8 cellular contexts compared by ENCODE assay signal in genomic region chr11:67994387-67994786, GRCh38. TPM values are rescaled to one million over a fixed set of nuclear protein-coding genes. Genes with fewer than 3 reads are reported as not detected.
DNase-seq lines count a peak whose midpoint lies in the region; ATAC-seq and TF ChIP-seq lines count a peak whose summit lies in the region.
"Not testable (repeated sequence)": the region's sequence is repeated elsewhere in the genome, so short reads cannot be mapped to it uniquely, and the experiment has no call there.
"Had no signal": no experiment of that assay in that cellular context is flagged by ENCODE, and none has a peak within 500 bp of the region (broad histone marks: within the 10 kb centered on the region; RNA-seq: fewer than 3 reads in every experiment).

No MANE protein-coding gene starts in this region.

- H3K36me3 Mint-ChIP-seq in activated T-cell treated with anti-CD3 and anti-CD28 coated beads, Interleukin-2, amount 50 U/mL, for 24 hours (ENCODE audit: low read depth), result not testable (repeated sequence)
- peaks cover 30% of the 10 kb centered on the region for H3K36me3 Mint-ChIP-seq in memory B cell

- H3F3A ChIP-seq in MM.1S (ENCODE audit: insufficient read depth, low read length), result peaks cover 42% of the 10 kb centered on the region

- TF ChIP-seq EP300 in sigmoid colon (IDR thresholded peaks at IDR 0.05), result not testable (repeated sequence)

- 91 to 95% methylated on average over 5 of the region's 5 CpGs for WGBS in sigmoid colon, 2 donors

- TF ChIP-seq POLR2A in sigmoid colon (IDR thresholded peaks at IDR 0.05), result not testable (repeated sequence)

- peaks cover 38 to 75% (median 57%) of the 10 kb centered on the region in 11 experiments for H3K36me3 ChIP-seq in BLaER1 treated with 17β-estradiol and CSF1 and Interleukin-3, amounts not matched to agents 10 nM and 100 nM
- not testable (repeated sequence) for H3K36me3 ChIP-seq in MM.1S (replicated peaks; ENCODE audit: insufficient read depth, low read length); sigmoid colon
- peaks cover 20% of the 10 kb centered on the region for H3K36me3 ChIP-seq in OCI-LY7 (ENCODE audit: insufficient read depth, low read length)

- POLR2A ChIA-PET in OCI-LY7 (lab: Charles Lee), result not testable (repeated sequence)

- H3K4me2 ChIP-seq in BLaER1 treated with 17β-estradiol and CSF1 and Interleukin-3, amounts not matched to agents 10 nM and 100 nM, result peak overlapping the region in 6 of 11 experiments; percentile 7 to 47 (median 22); a peak in 7 of 22 replicates
- peak overlapping the region; percentile 34; the same call in 1 of the 2 replicates for H3K4me2 ChIP-seq in MM.1S (ENCODE audit: low read depth, low read length)
- peak overlapping the region; percentile 58 for H3K4me2 ChIP-seq in OCI-LY7 (ENCODE audit: low read length)

- not testable (repeated sequence) for H3K9ac ChIP-seq in BLaER1 treated with 17β-estradiol and CSF1 and Interleukin-3, amounts not matched to agents 10 nM and 100 nM
- H3K9ac ChIP-seq in MM.1S (ENCODE audit: low read length), result peak overlapping the region; percentile 58

- not testable (repeated sequence) for ATAC-seq in memory B cell (ENCODE audit: low read depth)

- DNase-seq in MM.1S, result peak; percentile 45
- DNase-seq in OCI-LY7 (ENCODE audit: low spot score); memory B cell (ENCODE audit: low spot score in 2 of 2): not testable (repeated sequence)
- peak; percentile 27 for DNase-seq in activated T-cell treated with anti-CD3 and anti-CD28 coated beads, Interleukin-2, amount 50 U/mL, for 24 hours
- peak; percentile 38 for DNase-seq in sigmoid colon

- H3K4me1 ChIP-seq in BLaER1 treated with 17β-estradiol and CSF1 and Interleukin-3, amounts not matched to agents 10 nM and 100 nM, result peaks cover 21 to 47% (median 35%) of the 10 kb centered on the region in 10 experiments; a peak in 19 of 20 replicates
- H3K4me1 ChIP-seq in MM.1S (ENCODE audit: low read length) (peaks cover 44% of the 10 kb centered on the region), OCI-LY7 (ENCODE audit: insufficient read depth, low read length, poor library complexity, severe bottlenecking) (peaks cover 35% of the 10 kb centered on the region), sigmoid colon (peaks cover 0 to 21% (median 11%) of the 10 kb centered on the region in 4 donors)

- not testable (repeated sequence) for H3K9me2 ChIP-seq in MM.1S (replicated peaks; ENCODE audit: insufficient read depth, low read length); OCI-LY7 (ENCODE audit: insufficient read depth, low read length)

- H3K9me3 ChIP-seq in BLaER1 treated with 17β-estradiol and CSF1 and Interleukin-3, amounts not matched to agents 10 nM and 100 nM (replicated peaks in 1 of 11); MM.1S (replicated peaks; ENCODE audit: insufficient read depth, low read length); OCI-LY7 (ENCODE audit: low read length); sigmoid colon: not testable (repeated sequence)

- peaks cover 32% of the 10 kb centered on the region for H3K79me2 ChIP-seq in MM.1S (ENCODE audit: low read length)
- H3K79me2 ChIP-seq in OCI-LY7 (ENCODE audit: insufficient read depth, low read depth, low read length), result not testable (repeated sequence)

- not testable (repeated sequence) for H3K9me3 Mint-ChIP-seq in activated T-cell treated with anti-CD3 and anti-CD28 coated beads, Interleukin-2, amount 50 U/mL, for 24 hours; memory B cell

- intact Hi-C loops in OCI-LY7 (cut with micrococcal nuclease; ENCODE audit: unreplicated experiment), result loop anchor here (10.0 kb wide), 1 partner anchor 350 kb away; no protein-coding TSS in a partner anchor
- intact Hi-C loops in sigmoid colon (cut with DNase I), result not testable (repeated sequence)

- H2AFZ ChIP-seq in MM.1S (ENCODE audit: low read length); OCI-LY7 (ENCODE audit: low read length): not testable (repeated sequence)

- peaks cover 23% of the 10 kb centered on the region for H3K4me1 Mint-ChIP-seq in activated T-cell treated with anti-CD3 and anti-CD28 coated beads, Interleukin-2, amount 50 U/mL, for 24 hours (ENCODE audit: low read depth)
- H3K4me1 Mint-ChIP-seq in memory B cell, result peaks cover 35% of the 10 kb centered on the region

- H3K4me3 Mint-ChIP-seq in activated T-cell treated with anti-CD3 and anti-CD28 coated beads, Interleukin-2, amount 50 U/mL, for 24 hours; memory B cell: not testable (repeated sequence)

- BruUV-seq in OCI-LY7 (replicated peaks; lab: Mats Ljungman, UMichigan), result not testable (repeated sequence)

- not testable (repeated sequence) for H3K4me3 ChIP-seq in BLaER1 treated with 17β-estradiol and CSF1 and Interleukin-3, amounts not matched to agents 10 nM and 100 nM; MM.1S (ENCODE audit: low read length); OCI-LY7 (ENCODE audit: low read depth, low read length, poor library complexity, severe bottlenecking); sigmoid colon

- not testable (repeated sequence) for H3K27me3 Mint-ChIP-seq in activated T-cell treated with anti-CD3 and anti-CD28 coated beads, Interleukin-2, amount 50 U/mL, for 24 hours; memory B cell

- H3K27me3 ChIP-seq in BLaER1 treated with 17β-estradiol and CSF1 and Interleukin-3, amounts not matched to agents 10 nM and 100 nM; MM.1S (replicated peaks; ENCODE audit: insufficient read depth, low read length): not testable (repeated sequence)
- peaks cover 0 to 13% (median 12%) of the 10 kb centered on the region in 3 donors for H3K27me3 ChIP-seq in sigmoid colon

- not testable (repeated sequence) for H3K27ac ChIP-seq in BLaER1 treated with 17β-estradiol and CSF1 and Interleukin-3, amounts not matched to agents 10 nM and 100 nM; sigmoid colon
- H3K27ac ChIP-seq in MM.1S (ENCODE audit: low read length) (peak overlapping the region; percentile 96), OCI-LY7 (ENCODE audit: low read depth, low read length, poor library complexity, severe bottlenecking) (peak overlapping the region; percentile 54)

- not testable (repeated sequence) for H3K27ac Mint-ChIP-seq in activated T-cell treated with anti-CD3 and anti-CD28 coated beads, Interleukin-2, amount 50 U/mL, for 24 hours
- H3K27ac Mint-ChIP-seq in memory B cell, result peak overlapping the region; percentile 62

- CTCF ChIA-PET in OCI-LY7 (lab: Charles Lee; ENCODE audit: unreplicated experiment), result not testable (repeated sequence)

- H4K20me1 ChIP-seq in BLaER1 treated with 17β-estradiol and CSF1 and Interleukin-3, amounts not matched to agents 10 nM and 100 nM, result peaks cover 8 to 76% (median 61%) of the 10 kb centered on the region in 11 experiments
- not testable (repeated sequence) for H4K20me1 ChIP-seq in MM.1S (ENCODE audit: insufficient read depth, low read length); OCI-LY7 (ENCODE audit: insufficient read depth, low read length)

- TF ChIP-seq CTCF in MM.1S (IDR thresholded peaks at IDR 0.05; ENCODE audit: low read length); OCI-LY7 (conservative IDR thresholded peaks at IDR 0.05; ENCODE audit: low read length); sigmoid colon (IDR thresholded peaks at IDR 0.05): not testable (repeated sequence)

RNA-seq across cellular contexts. Expression of gene UNC93B1, which starts 9.5 kb away (rescaled TPM):
- total RNA-seq in OCI-LY7 (2014; rRNA removed; shearing (Covaris generic)), result 39.6 and 44.0 TPM in 2 replicates
- total RNA-seq in OCI-LY7 (2022) (49.7 and 52.1 TPM in 2 replicates), sigmoid colon (10 to 100 TPM; 24.7 to 27.6 (median 25.6) TPM)
- 10 to 100 TPM; 11.4 to 52.7 (median 11.6) TPM for polyA plus RNA-seq in sigmoid colon

RNA-seq across cellular contexts. Expression of gene ALDH3B1, which starts 15.7 kb away (rescaled TPM):
- total RNA-seq in OCI-LY7 (2014; rRNA removed; shearing (Covaris generic)), result 0.50 TPM in 1 of 2 replicates, not detected in the other
- 0.53 and 0.65 TPM in 2 replicates for total RNA-seq in OCI-LY7 (2022)
- total RNA-seq in sigmoid colon, result 10 to 100 TPM in 3 of 4 donors, 1 to 10 TPM in 1; 9.4 to 14.7 (median 11.7) TPM
- 10 to 100 TPM in 1 of 3 donors, 1 to 10 TPM in 2; 6.2 to 11.0 (median 7.8) TPM for polyA plus RNA-seq in sigmoid colon
- total RNA-seq: GM23338 had no signal
- polyA plus RNA-seq: CD4-positive, alpha-beta memory T cell had no signal

RNA-seq across cellular contexts. Expression of gene NDUFS8, which starts 36.1 kb away (rescaled TPM):
- 152 and 173 TPM in 2 replicates for total RNA-seq in OCI-LY7 (2014; rRNA removed; shearing (Covaris generic))
- 126 and 132 TPM in 2 replicates for total RNA-seq in OCI-LY7 (2022)
- total RNA-seq in sigmoid colon, result 100 to 1,000 TPM; 174 to 255 (median 212) TPM
- polyA plus RNA-seq in sigmoid colon, result 100 to 1,000 TPM; 149 to 168 (median 164) TPM

RNA-seq across cellular contexts. Expression of gene TCIRG1, which starts 44.4 kb away (rescaled TPM):
- 148 and 199 TPM in 2 replicates for total RNA-seq in OCI-LY7 (2014; rRNA removed; shearing (Covaris generic))
- total RNA-seq in OCI-LY7 (2022), result 201 and 204 TPM in 2 replicates
- 100 to 1,000 TPM in 1 of 4 donors, 10 to 100 TPM in 3; 69.9 to 147 (median 81.9) TPM for total RNA-seq in sigmoid colon
- polyA plus RNA-seq in sigmoid colon, result 100 to 1,000 TPM in 1 of 3 donors, 10 to 100 TPM in 2; 15.0 to 276 (median 23.6) TPM

Comparison
In these comparisons a context has a peak if more than half of its experiments do, and no peak if none do; other contexts are left out.
1. RNA of gene ALDH3B1, which starts 15.7 kb away (total RNA-seq): 9.4 to 14.7 TPM in sigmoid colon; 0.50 to 0.65 TPM in OCI-LY7; every median in the first group is over 4 times any median in the second.
2. Peak in every context shown above with its lines, with median percentiles within 50 percentile points of each other: H3K4me2 ChIP-seq.